In genomic region chr11:110472858-110473257, GRCh38 we compare ENCODE assay signal across 20 cellular contexts. TPM values are rescaled to one million over a fixed set of nuclear protein-coding genes. Genes with fewer than 3 reads are reported as not detected.
DNase-seq lines count a peak whose midpoint lies in the region; ATAC-seq, FAIRE-seq and TF ChIP-seq lines count a peak whose summit lies in the region.
"Had no signal": no experiment of that assay in that cellular context is flagged by ENCODE, and none has a peak within 500 bp of the region (broad histone marks: within the 10 kb centered on the region; RNA-seq: fewer than 3 reads in every experiment).

No MANE protein-coding gene starts in this region.

- H3K9ac ChIP-seq in GM23248, result no peak overlapping the region
- H3K9ac ChIP-seq in endothelial cell of umbilical vein (replicated peaks; ENCODE audit: extremely low read depth, insufficient read depth, low read length), result no peak overlapping the region
- no peak overlapping the region for H3K9ac ChIP-seq in mesenchymal stem cell (ENCODE audit: low read length)
- H3K9ac ChIP-seq: parathyroid adenoma had no signal

- dilution Hi-C loops in endothelial cell of umbilical vein (cut with MboI; ENCODE audit: extremely low pct_ligation_motif_present, low sequenced_read_pairs), result no loop called here

- H3K79me1 ChIP-seq in mesenchymal stem cell (replicated peaks; ENCODE audit: low read length, poor library complexity, severe bottlenecking), result no peaks in the 10 kb centered on the region

- H3K9me1 ChIP-seq in endothelial cell of umbilical vein (replicated peaks; ENCODE audit: control insufficient read depth, extremely low read depth, insufficient read depth, low read length), result no peaks in the 10 kb centered on the region

- FAIRE-seq in endothelial cell of umbilical vein (lab: Jason Lieb, UNC), result no peak

- no TSS peak for BruUV-seq in endothelial cell of umbilical vein (replicated peaks; lab: Mats Ljungman, UMichigan)
- BruUV-seq in OCI-LY7 (replicated peaks; lab: Mats Ljungman, UMichigan), result no TSS peak

- H3K4ac ChIP-seq in mesenchymal stem cell (ENCODE audit: low read depth in 1 of 2, low read length in 2 of 2), result no peak overlapping the region

- H3K4me2 ChIP-seq in GM23248 (ENCODE audit: unreplicated experiment) (no peak overlapping the region), endothelial cell of umbilical vein (ENCODE audit: insufficient read depth, low read length) (no peak overlapping the region), mesenchymal stem cell (ENCODE audit: low read length, poor library complexity, severe bottlenecking) (no peak overlapping the region), OCI-LY7 (ENCODE audit: low read length) (no peak overlapping the region)

- H3K36me3 ChIP-seq in GM23248 (ENCODE audit: low read depth) (no peaks in the 10 kb centered on the region), endothelial cell of umbilical vein (ENCODE audit: control insufficient read depth in 2 of 2, extremely low read depth in 1 of 2, insufficient read depth in 2 of 2, low read length in 2 of 2) (no peaks in the 10 kb centered on the region), mesenchymal stem cell (ENCODE audit: control insufficient read depth in 1 of 2, insufficient read depth in 2 of 2, low read depth in 1 of 2, low read length in 2 of 2) (no peaks in the 10 kb centered on the region), OCI-LY7 (ENCODE audit: insufficient read depth, low read length) (no peaks in the 10 kb centered on the region)
- H3K36me3 ChIP-seq: right lobe of liver had no signal

- WGBS in GM23248 (ENCODE audit: low coverage in 1 of 2, low lambda C conversion rate in 2 of 2, missing lambda C conversion rate in 2 of 2), 2 experiments, result 95 to 100% methylated on average over 1 of the region's 1 CpG
- WGBS in mesenchymal stem cell, result 100% methylated on average over 1 of the region's 1 CpG

- H3K27me3 ChIP-seq in GM23248 (replicated peaks; ENCODE audit: insufficient read depth) (no peaks in the 10 kb centered on the region), endothelial cell of umbilical vein (ENCODE audit: control insufficient read depth in 2 of 2, insufficient read depth in 2 of 2, low read length in 2 of 2) (no peaks in the 10 kb centered on the region), mesenchymal stem cell (ENCODE audit: control insufficient read depth in 1 of 2, insufficient read depth in 1 of 2, low read length in 2 of 2) (no peaks in the 10 kb centered on the region)
- H3K27me3 ChIP-seq: right lobe of liver had no signal

- no peak overlapping the region for H3K18ac ChIP-seq in mesenchymal stem cell (ENCODE audit: low read depth in 1 of 2, low read length in 2 of 2)

- CTCF ChIA-PET in endothelial cell of umbilical vein (lab: Charles Lee), result no interaction called here
- CTCF ChIA-PET in OCI-LY7 (lab: Charles Lee; ENCODE audit: unreplicated experiment), result no interaction called here

- no peak overlapping the region for H2BK15ac ChIP-seq in mesenchymal stem cell (ENCODE audit: low read depth, poor library complexity, severe bottlenecking)

- H3F3A ChIP-seq in GM23248 (ENCODE audit: insufficient read depth), result peaks cover 20% of the 10 kb centered on the region

- H4K20me1 ChIP-seq in GM23248 (ENCODE audit: insufficient read depth) (no peaks in the 10 kb centered on the region), endothelial cell of umbilical vein (replicated peaks; ENCODE audit: control insufficient read depth, extremely low read depth, insufficient read depth, low read length) (no peaks in the 10 kb centered on the region), OCI-LY7 (ENCODE audit: insufficient read depth, low read length) (no peaks in the 10 kb centered on the region)

- no peak overlapping the region for H3K14ac ChIP-seq in mesenchymal stem cell (ENCODE audit: low read length in 2 of 2)

- in situ Hi-C loops in GM23248 (cut with MboI), result loop anchor here (25.0 kb wide), 1 partner anchor 964 kb away; no protein-coding TSS in a partner anchor

- TF ChIP-seq CTCF in endothelial cell of umbilical vein (IDR thresholded peaks at IDR 0.05; ENCODE audit: extremely low read depth in 1 of 2, insufficient read depth in 1 of 2, low read depth in 1 of 2, low read length in 2 of 2) (no peak), OCI-LY7 (conservative IDR thresholded peaks at IDR 0.05; ENCODE audit: low read length) (no peak)

- H3K4me1 ChIP-seq in GM23248 (ENCODE audit: insufficient read depth), result peaks cover 22% of the 10 kb centered on the region
- H3K4me1 ChIP-seq in endothelial cell of umbilical vein (ENCODE audit: control insufficient read depth, extremely low read depth, insufficient read depth, low read length), result peaks cover 8% of the 10 kb centered on the region
- peaks cover 2% of the 10 kb centered on the region for H3K4me1 ChIP-seq in mesenchymal stem cell (ENCODE audit: control insufficient read depth, insufficient read depth, low read depth, low read length)
- H3K4me1 ChIP-seq in OCI-LY7 (ENCODE audit: insufficient read depth, low read length, poor library complexity, severe bottlenecking), result no peaks in the 10 kb centered on the region
- H3K4me1 ChIP-seq: parathyroid adenoma, right lobe of liver had no signal

- no peak overlapping the region for H3K23ac ChIP-seq in mesenchymal stem cell (ENCODE audit: low read length in 2 of 2)

- no peak for TF ChIP-seq POLR2A in endothelial cell of umbilical vein (IDR thresholded peaks at IDR 0.05; ENCODE audit: low read depth, low read length)

- H3K9me2 ChIP-seq in GM23248 (ENCODE audit: insufficient read depth) (no peaks in the 10 kb centered on the region), OCI-LY7 (ENCODE audit: insufficient read depth, low read length) (no peaks in the 10 kb centered on the region)

- H3K4me3 ChIP-seq in GM23248 (no peak overlapping the region), endothelial cell of umbilical vein (replicated peaks in 1 of 3; ENCODE audit: insufficient read depth in 1 of 3, low read depth in 1 of 3, low read length in 3 of 3) (no peak overlapping the region), mesenchymal stem cell (ENCODE audit: insufficient read depth in 1 of 2, low read depth in 1 of 2, low read length in 2 of 2) (no peak overlapping the region), OCI-LY7 (ENCODE audit: low read depth, low read length, poor library complexity, severe bottlenecking) (no peak overlapping the region)
- H3K4me3 ChIP-seq: right lobe of liver had no signal

- intact Hi-C loops in endothelial cell of umbilical vein (cut with micrococcal nuclease), result no loop called here
- intact Hi-C loops in OCI-LY7 (cut with micrococcal nuclease; ENCODE audit: unreplicated experiment), result no loop called here

- no peak overlapping the region for H4K8ac ChIP-seq in mesenchymal stem cell (ENCODE audit: low read length)

- no peak overlapping the region for H2BK120ac ChIP-seq in mesenchymal stem cell (ENCODE audit: low read depth, low read length)

- H2BK12ac ChIP-seq in mesenchymal stem cell (ENCODE audit: low read length in 2 of 2), result no peak overlapping the region

- H4K91ac ChIP-seq in mesenchymal stem cell (ENCODE audit: low read length), result no peak overlapping the region

- POLR2A ChIA-PET in endothelial cell of umbilical vein (lab: Charles Lee), result no interaction called here
- POLR2A ChIA-PET in OCI-LY7 (lab: Charles Lee), result no interaction called here

- peak; percentile 15 for DNase-seq in GM23248
- peak; percentile 7 for DNase-seq in RPMI7951 (ENCODE audit: low read depth)
- no peak for DNase-seq in endothelial cell of umbilical vein (ENCODE audit: low read depth, low spot score)
- peak; percentile 29 for DNase-seq in mesenchymal stem cell
- no peak for DNase-seq in OCI-LY7 (ENCODE audit: low spot score)
- DNase-seq: activated CD4-positive, alpha-beta T cell treated with anti-CD3 and anti-CD28 coated beads, Interleukin-2, amount 50 U/mL, for 4 hours; activated naive CD4-positive, alpha-beta T cell treated with Interleukin-2 at 50 U/mL for 16 hours; anterior cingulate cortex; foreskin melanocyte; KBM-7; left cardiac atrium; natural killer cell; NCI-H1105; NCI-H2081 treated with DMSO at 0.1 percent for 48 hours; NCI-H510A; T-helper 1 cell had no signal

- H3K9me3 ChIP-seq in GM23248 (ENCODE audit: low read depth) (no peaks in the 10 kb centered on the region), endothelial cell of umbilical vein (replicated peaks; ENCODE audit: control insufficient read depth, insufficient read depth, low read length) (no peaks in the 10 kb centered on the region), mesenchymal stem cell (ENCODE audit: control insufficient read depth, low read length) (no peaks in the 10 kb centered on the region), OCI-LY7 (ENCODE audit: low read length) (no peaks in the 10 kb centered on the region)
- H3K9me3 ChIP-seq: right lobe of liver had no signal

- H2AK5ac ChIP-seq in mesenchymal stem cell (ENCODE audit: low read length, severe bottlenecking), result no peak overlapping the region

- H2AFZ ChIP-seq in GM23248, result no peak overlapping the region
- H2AFZ ChIP-seq in endothelial cell of umbilical vein (ENCODE audit: low read depth, low read length), result no peak overlapping the region
- no peak overlapping the region for H2AFZ ChIP-seq in mesenchymal stem cell (ENCODE audit: low read depth, low read length)
- H2AFZ ChIP-seq in OCI-LY7 (ENCODE audit: low read length), result no peak overlapping the region
- H2AFZ ChIP-seq: parathyroid adenoma had no signal

- no peak for ATAC-seq in HG02642 (IDR thresholded peaks at IDR 0.05; ENCODE audit: poor library complexity, unreplicated experiment)
- ATAC-seq in GM19467 (IDR thresholded peaks at IDR 0.05; ENCODE audit: unreplicated experiment), result no peak
- ATAC-seq: natural killer cell had no signal

- H3K79me2 ChIP-seq in GM23248 (ENCODE audit: insufficient read depth), result no peaks in the 10 kb centered on the region
- no peaks in the 10 kb centered on the region for H3K79me2 ChIP-seq in endothelial cell of umbilical vein (ENCODE audit: control insufficient read depth, insufficient read depth, low read length)
- H3K79me2 ChIP-seq in OCI-LY7 (ENCODE audit: insufficient read depth, low read depth, low read length), result no peaks in the 10 kb centered on the region
- H3K79me2 ChIP-seq: parathyroid adenoma had no signal

- H3K27ac ChIP-seq in GM23248 (no peak overlapping the region), endothelial cell of umbilical vein (ENCODE audit: insufficient read depth, low read depth, low read length) (no peak overlapping the region), mesenchymal stem cell (ENCODE audit: low read length, poor library complexity, severe bottlenecking) (no peak overlapping the region), OCI-LY7 (ENCODE audit: low read depth, low read length, poor library complexity, severe bottlenecking) (no peak overlapping the region)
- H3K27ac ChIP-seq: parathyroid adenoma, right lobe of liver had no signal

- H2BK5ac ChIP-seq in mesenchymal stem cell (ENCODE audit: low read depth, low read length, poor library complexity, severe bottlenecking), result no peak overlapping the region

RNA-seq across cellular contexts. Expression of gene FDX1, which starts 43.1 kb away (rescaled TPM):
- total RNA-seq in GM23248 (2014; rRNA removed; shearing (Covaris generic)), result 8.5 and 12.2 TPM in 2 replicates
- polyA plus RNA-seq in GM23248 (2016; fragmentation: Nextera tagmentation; extraction: Ambion mirVana), result 16.5 and 16.6 TPM in 2 replicates
- total RNA-seq in RPMI7951 (2014; rRNA removed; shearing (Covaris generic)), result 9.3 and 12.9 TPM in 2 replicates
- total RNA-seq in endothelial cell of umbilical vein, result 9.9 and 11.0 TPM in 2 replicates
- polyA plus RNA-seq in endothelial cell of umbilical vein, result 3.7 and 4.7 TPM in 2 replicates
- polyA plus RNA-seq in endothelial cell of umbilical vein (2011; cell fraction: cytosol; rRNA removed), result 4.8 and 4.9 TPM in 2 replicates
- polyA plus RNA-seq in endothelial cell of umbilical vein (2011; cell fraction: nucleus; rRNA removed), result 1.9 and 2.6 TPM in 2 replicates
- polyA plus RNA-seq in endothelial cell of umbilical vein (2012), result 7.8 and 11.9 TPM in 2 replicates
- polyA minus RNA-seq in endothelial cell of umbilical vein, result 2.5 and 3.8 TPM in 2 replicates
- 4.7 TPM for polyA minus RNA-seq in endothelial cell of umbilical vein (2011; cell fraction: cytosol; rRNA and poly(A)+ RNA removed)
- 1.8 and 1.9 TPM in 2 replicates for polyA minus RNA-seq in endothelial cell of umbilical vein (2011; cell fraction: nucleus; rRNA and poly(A)+ RNA removed)
- polyA plus RNA-seq in mesenchymal stem cell (2013, experiment 1 of 2), result 8.3 TPM
- polyA plus RNA-seq in mesenchymal stem cell (2013, experiment 2 of 2), result 8.8 TPM
- total RNA-seq in OCI-LY7 (2014; rRNA removed; shearing (Covaris generic)), result 13.3 and 14.3 TPM in 2 replicates
- total RNA-seq in OCI-LY7 (2022), result 15.6 and 15.9 TPM in 2 replicates

Comparison
In these comparisons a context has a peak if more than half of its experiments do, and no peak if none do; other contexts are left out.
1. DNase-seq: peak in GM23248 (single experiment), RPMI7951 (single experiment) and mesenchymal stem cell (single experiment); none in endothelial cell of umbilical vein (single experiment) and OCI-LY7 (single experiment).